In the genomic region with DNA sequence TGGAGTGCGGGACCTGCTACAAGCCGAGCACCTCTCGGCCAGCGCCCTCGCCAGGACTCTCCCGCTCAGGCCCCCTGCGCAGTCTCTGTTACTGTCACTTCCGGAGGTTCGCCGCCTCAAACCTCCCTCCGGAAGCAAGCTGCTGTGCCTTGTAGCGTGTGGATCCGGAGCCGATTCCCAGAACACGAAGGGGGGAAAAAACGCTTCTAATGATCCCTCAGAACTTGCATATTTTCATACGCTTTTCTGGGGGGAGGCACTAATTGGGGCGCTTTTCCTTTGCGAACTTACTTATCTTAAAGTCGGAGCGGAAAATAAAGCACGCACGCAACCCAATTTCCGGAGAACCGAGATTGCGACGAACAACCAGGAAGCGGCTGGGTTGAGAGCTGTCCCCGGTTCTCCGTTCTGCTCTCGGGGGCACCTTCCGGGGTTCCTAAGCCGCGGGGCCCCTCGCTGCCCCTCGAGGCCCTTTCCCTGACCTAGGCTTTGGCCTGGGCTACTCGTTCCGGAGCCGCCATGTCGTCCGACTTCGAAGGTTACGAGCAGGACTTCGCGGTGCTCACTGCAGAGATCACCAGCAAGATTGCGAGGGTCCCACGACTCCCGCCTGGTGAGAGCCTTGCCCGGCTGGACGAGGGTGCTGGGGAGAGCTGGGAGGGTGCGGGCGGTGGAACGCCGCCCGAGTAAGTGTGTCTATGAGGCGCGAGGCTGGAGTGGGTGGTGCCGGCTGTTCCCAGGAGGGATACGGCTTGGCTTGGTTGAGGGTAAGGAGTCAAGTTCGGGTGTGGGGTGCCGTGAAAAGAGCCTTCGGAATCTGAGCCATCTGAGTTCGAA, we compare ENCODE assay signal across 1 cellular context.
TF ChIP-seq lines count a peak whose summit lies in the region.

A gene (plus strand): TSS at position 361 of the 837 bp plus-strand sequence. CDS start 159 bp downstream, at position 520.
A gene with protein sequence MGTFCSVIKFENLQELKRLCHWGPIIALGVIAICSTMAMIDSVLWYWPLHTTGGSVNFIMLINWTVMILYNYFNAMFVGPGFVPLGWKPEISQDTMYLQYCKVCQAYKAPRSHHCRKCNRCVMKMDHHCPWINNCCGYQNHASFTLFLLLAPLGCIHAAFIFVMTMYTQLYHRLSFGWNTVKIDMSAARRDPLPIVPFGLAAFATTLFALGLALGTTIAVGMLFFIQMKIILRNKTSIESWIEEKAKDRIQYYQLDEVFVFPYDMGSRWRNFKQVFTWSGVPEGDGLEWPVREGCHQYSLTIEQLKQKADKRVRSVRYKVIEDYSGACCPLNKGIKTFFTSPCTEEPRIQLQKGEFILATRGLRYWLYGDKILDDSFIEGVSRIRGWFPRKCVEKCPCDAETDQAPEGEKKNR (minus strand): TSS at position 60 of the 837 bp plus-strand sequence. CDS start 1,478 bp downstream, outside the sequence.

TF ChIP-seq in WTC11, 78 proteins besides CTCF, POLR2A, EP300 and RAD21 (continued from another document and continues in another):
- TF ChIP-seq, protein P1, sequence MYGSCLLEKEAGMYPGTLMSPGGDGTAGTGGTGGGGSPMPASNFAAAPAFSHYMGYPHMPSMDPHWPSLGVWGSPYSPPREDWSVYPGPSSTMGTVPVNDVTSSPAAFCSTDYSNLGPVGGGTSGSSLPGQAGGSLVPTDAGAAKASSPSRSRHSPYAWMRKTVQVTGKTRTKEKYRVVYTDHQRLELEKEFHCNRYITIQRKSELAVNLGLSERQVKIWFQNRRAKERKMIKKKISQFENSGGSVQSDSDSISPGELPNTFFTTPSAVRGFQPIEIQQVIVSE (CRISPR knock-in tag; IDR thresholded peaks at IDR 0.05; ENCODE audit: borderline replicate concordance), result no peak
- TF ChIP-seq SMAD3 (CRISPR knock-in tag; IDR thresholded peaks at IDR 0.05; ENCODE audit: borderline replicate concordance) (no peak), ZNF219 (CRISPR knock-in tag; IDR thresholded peaks at IDR 0.05; ENCODE audit: borderline replicate concordance) (no peak), HMGA2 (CRISPR knock-in tag; IDR thresholded peaks at IDR 0.05) (0 out of 2 replicates have a peak, but pooled peaks have one; percentile 18), GTF2I (CRISPR knock-in tag; conservative IDR thresholded peaks at IDR 0.05) (no peak), ESRRA (CRISPR knock-in tag; IDR thresholded peaks at IDR 0.05; ENCODE audit: borderline replicate concordance) (no peak), CREM (CRISPR knock-in tag; IDR thresholded peaks at IDR 0.05) (peak; percentile 78), NR2C2 (CRISPR knock-in tag; IDR thresholded peaks at IDR 0.05) (no peak), ZNF121 (CRISPR knock-in tag; IDR thresholded peaks at IDR 0.05) (no peak), ZNF317 (CRISPR knock-in tag; IDR thresholded peaks at IDR 0.05; ENCODE audit: borderline replicate concordance, low read depth) (no peak), ZNF232 (CRISPR knock-in tag; IDR thresholded peaks at IDR 0.05) (no peak), ELF4 (CRISPR knock-in tag; IDR thresholded peaks at IDR 0.05; ENCODE audit: low read depth) (no peak), FOXP1 (CRISPR knock-in tag; IDR thresholded peaks at IDR 0.05; ENCODE audit: borderline replicate concordance) (no peak; the same call in 1 of the 2 replicates), ZNF423 (CRISPR knock-in tag; IDR thresholded peaks at IDR 0.05) (no peak), ZNF263 (CRISPR knock-in tag; IDR thresholded peaks at IDR 0.05; ENCODE audit: low read depth) (no peak), FOXK1 (CRISPR knock-in tag; IDR thresholded peaks at IDR 0.05) (no peak), IRF2 (CRISPR knock-in tag; IDR thresholded peaks at IDR 0.05; ENCODE audit: borderline replicate concordance, low read depth) (no peak), NFE2L1 (CRISPR knock-in tag; IDR thresholded peaks at IDR 0.05) (no peak)
- TF ChIP-seq, protein P2, sequence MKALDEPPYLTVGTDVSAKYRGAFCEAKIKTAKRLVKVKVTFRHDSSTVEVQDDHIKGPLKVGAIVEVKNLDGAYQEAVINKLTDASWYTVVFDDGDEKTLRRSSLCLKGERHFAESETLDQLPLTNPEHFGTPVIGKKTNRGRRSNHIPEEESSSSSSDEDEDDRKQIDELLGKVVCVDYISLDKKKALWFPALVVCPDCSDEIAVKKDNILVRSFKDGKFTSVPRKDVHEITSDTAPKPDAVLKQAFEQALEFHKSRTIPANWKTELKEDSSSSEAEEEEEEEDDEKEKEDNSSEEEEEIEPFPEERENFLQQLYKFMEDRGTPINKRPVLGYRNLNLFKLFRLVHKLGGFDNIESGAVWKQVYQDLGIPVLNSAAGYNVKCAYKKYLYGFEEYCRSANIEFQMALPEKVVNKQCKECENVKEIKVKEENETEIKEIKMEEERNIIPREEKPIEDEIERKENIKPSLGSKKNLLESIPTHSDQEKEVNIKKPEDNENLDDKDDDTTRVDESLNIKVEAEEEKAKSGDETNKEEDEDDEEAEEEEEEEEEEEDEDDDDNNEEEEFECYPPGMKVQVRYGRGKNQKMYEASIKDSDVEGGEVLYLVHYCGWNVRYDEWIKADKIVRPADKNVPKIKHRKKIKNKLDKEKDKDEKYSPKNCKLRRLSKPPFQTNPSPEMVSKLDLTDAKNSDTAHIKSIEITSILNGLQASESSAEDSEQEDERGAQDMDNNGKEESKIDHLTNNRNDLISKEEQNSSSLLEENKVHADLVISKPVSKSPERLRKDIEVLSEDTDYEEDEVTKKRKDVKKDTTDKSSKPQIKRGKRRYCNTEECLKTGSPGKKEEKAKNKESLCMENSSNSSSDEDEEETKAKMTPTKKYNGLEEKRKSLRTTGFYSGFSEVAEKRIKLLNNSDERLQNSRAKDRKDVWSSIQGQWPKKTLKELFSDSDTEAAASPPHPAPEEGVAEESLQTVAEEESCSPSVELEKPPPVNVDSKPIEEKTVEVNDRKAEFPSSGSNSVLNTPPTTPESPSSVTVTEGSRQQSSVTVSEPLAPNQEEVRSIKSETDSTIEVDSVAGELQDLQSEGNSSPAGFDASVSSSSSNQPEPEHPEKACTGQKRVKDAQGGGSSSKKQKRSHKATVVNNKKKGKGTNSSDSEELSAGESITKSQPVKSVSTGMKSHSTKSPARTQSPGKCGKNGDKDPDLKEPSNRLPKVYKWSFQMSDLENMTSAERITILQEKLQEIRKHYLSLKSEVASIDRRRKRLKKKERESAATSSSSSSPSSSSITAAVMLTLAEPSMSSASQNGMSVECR (CRISPR knock-in tag; IDR thresholded peaks at IDR 0.05; ENCODE audit: borderline replicate concordance), result peak; percentile 56; the same call in 1 of the 2 replicates
- TF ChIP-seq, protein P3, sequence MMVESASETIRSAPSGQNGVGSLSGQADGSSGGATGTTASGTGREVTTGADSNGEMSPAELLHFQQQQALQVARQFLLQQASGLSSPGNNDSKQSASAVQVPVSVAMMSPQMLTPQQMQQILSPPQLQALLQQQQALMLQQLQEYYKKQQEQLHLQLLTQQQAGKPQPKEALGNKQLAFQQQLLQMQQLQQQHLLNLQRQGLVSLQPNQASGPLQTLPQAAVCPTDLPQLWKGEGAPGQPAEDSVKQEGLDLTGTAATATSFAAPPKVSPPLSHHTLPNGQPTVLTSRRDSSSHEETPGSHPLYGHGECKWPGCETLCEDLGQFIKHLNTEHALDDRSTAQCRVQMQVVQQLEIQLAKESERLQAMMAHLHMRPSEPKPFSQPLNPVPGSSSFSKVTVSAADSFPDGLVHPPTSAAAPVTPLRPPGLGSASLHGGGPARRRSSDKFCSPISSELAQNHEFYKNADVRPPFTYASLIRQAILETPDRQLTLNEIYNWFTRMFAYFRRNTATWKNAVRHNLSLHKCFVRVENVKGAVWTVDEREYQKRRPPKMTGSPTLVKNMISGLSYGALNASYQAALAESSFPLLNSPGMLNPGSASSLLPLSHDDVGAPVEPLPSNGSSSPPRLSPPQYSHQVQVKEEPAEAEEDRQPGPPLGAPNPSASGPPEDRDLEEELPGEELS (CRISPR knock-in tag; IDR thresholded peaks at IDR 0.05), result no peak
- TF ChIP-seq, protein P4, sequence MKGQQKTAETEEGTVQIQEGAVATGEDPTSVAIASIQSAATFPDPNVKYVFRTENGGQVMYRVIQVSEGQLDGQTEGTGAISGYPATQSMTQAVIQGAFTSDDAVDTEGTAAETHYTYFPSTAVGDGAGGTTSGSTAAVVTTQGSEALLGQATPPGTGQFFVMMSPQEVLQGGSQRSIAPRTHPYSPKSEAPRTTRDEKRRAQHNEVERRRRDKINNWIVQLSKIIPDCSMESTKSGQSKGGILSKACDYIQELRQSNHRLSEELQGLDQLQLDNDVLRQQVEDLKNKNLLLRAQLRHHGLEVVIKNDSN (CRISPR knock-in tag; IDR thresholded peaks at IDR 0.05), result no peak
- TF ChIP-seq, protein P5, sequence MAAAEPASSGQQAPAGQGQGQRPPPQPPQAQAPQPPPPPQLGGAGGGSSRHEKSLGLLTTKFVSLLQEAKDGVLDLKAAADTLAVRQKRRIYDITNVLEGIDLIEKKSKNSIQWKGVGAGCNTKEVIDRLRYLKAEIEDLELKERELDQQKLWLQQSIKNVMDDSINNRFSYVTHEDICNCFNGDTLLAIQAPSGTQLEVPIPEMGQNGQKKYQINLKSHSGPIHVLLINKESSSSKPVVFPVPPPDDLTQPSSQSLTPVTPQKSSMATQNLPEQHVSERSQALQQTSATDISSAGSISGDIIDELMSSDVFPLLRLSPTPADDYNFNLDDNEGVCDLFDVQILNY (CRISPR knock-in tag; IDR thresholded peaks at IDR 0.05), result peak; percentile 42; the same call in 1 of the 2 replicates
- TF ChIP-seq, protein P6, sequence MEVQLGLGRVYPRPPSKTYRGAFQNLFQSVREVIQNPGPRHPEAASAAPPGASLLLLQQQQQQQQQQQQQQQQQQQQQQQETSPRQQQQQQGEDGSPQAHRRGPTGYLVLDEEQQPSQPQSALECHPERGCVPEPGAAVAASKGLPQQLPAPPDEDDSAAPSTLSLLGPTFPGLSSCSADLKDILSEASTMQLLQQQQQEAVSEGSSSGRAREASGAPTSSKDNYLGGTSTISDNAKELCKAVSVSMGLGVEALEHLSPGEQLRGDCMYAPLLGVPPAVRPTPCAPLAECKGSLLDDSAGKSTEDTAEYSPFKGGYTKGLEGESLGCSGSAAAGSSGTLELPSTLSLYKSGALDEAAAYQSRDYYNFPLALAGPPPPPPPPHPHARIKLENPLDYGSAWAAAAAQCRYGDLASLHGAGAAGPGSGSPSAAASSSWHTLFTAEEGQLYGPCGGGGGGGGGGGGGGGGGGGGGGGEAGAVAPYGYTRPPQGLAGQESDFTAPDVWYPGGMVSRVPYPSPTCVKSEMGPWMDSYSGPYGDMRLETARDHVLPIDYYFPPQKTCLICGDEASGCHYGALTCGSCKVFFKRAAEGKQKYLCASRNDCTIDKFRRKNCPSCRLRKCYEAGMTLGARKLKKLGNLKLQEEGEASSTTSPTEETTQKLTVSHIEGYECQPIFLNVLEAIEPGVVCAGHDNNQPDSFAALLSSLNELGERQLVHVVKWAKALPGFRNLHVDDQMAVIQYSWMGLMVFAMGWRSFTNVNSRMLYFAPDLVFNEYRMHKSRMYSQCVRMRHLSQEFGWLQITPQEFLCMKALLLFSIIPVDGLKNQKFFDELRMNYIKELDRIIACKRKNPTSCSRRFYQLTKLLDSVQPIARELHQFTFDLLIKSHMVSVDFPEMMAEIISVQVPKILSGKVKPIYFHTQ (CRISPR knock-in tag; IDR thresholded peaks at IDR 0.05), result no peak
- TF ChIP-seq, protein P7, sequence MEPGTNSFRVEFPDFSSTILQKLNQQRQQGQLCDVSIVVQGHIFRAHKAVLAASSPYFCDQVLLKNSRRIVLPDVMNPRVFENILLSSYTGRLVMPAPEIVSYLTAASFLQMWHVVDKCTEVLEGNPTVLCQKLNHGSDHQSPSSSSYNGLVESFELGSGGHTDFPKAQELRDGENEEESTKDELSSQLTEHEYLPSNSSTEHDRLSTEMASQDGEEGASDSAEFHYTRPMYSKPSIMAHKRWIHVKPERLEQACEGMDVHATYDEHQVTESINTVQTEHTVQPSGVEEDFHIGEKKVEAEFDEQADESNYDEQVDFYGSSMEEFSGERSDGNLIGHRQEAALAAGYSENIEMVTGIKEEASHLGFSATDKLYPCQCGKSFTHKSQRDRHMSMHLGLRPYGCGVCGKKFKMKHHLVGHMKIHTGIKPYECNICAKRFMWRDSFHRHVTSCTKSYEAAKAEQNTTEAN (CRISPR knock-in tag; IDR thresholded peaks at IDR 0.05), result no peak
- TF ChIP-seq, protein P8, sequence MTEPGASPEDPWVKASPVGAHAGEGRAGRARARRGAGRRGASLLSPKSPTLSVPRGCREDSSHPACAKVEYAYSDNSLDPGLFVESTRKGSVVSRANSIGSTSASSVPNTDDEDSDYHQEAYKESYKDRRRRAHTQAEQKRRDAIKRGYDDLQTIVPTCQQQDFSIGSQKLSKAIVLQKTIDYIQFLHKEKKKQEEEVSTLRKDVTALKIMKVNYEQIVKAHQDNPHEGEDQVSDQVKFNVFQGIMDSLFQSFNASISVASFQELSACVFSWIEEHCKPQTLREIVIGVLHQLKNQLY (CRISPR knock-in tag; IDR thresholded peaks at IDR 0.05), result no peak
- TF ChIP-seq, protein P9, sequence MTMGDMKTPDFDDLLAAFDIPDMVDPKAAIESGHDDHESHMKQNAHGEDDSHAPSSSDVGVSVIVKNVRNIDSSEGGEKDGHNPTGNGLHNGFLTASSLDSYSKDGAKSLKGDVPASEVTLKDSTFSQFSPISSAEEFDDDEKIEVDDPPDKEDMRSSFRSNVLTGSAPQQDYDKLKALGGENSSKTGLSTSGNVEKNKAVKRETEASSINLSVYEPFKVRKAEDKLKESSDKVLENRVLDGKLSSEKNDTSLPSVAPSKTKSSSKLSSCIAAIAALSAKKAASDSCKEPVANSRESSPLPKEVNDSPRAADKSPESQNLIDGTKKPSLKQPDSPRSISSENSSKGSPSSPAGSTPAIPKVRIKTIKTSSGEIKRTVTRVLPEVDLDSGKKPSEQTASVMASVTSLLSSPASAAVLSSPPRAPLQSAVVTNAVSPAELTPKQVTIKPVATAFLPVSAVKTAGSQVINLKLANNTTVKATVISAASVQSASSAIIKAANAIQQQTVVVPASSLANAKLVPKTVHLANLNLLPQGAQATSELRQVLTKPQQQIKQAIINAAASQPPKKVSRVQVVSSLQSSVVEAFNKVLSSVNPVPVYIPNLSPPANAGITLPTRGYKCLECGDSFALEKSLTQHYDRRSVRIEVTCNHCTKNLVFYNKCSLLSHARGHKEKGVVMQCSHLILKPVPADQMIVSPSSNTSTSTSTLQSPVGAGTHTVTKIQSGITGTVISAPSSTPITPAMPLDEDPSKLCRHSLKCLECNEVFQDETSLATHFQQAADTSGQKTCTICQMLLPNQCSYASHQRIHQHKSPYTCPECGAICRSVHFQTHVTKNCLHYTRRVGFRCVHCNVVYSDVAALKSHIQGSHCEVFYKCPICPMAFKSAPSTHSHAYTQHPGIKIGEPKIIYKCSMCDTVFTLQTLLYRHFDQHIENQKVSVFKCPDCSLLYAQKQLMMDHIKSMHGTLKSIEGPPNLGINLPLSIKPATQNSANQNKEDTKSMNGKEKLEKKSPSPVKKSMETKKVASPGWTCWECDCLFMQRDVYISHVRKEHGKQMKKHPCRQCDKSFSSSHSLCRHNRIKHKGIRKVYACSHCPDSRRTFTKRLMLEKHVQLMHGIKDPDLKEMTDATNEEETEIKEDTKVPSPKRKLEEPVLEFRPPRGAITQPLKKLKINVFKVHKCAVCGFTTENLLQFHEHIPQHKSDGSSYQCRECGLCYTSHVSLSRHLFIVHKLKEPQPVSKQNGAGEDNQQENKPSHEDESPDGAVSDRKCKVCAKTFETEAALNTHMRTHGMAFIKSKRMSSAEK (CRISPR knock-in tag; IDR thresholded peaks at IDR 0.05; ENCODE audit: borderline replicate concordance), result no peak
